ENCODE assay signal across 15 cellular contexts in the genomic region with DNA sequence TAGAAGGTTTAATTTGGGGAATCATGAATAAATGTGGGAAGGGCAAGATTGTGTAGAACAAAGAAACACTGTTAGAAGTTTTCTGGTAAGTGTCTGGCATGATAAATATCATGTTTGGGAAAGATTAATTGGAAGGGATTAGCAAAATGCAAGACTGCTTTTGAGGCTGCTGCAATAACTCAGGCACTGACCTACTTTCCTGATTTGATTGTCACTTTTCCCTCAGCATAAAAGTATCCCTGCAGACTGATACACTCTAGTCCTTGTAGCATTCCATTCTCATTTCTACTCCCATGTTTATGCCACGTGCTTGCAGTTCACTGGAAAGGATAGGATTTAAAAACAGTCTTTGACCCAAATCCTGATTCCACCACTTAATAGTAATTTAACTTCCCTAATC.
"Had no signal": no experiment of that assay in that cellular context is flagged by ENCODE, and none has a peak within 500 bp of the region (broad histone marks: within the 10 kb centered on the region; RNA-seq: fewer than 3 reads in every experiment).

No MANE protein-coding gene starts in this region.

- ATAC-seq: activated T-helper 17 cell treated with anti-CD3 and anti-CD28 coated beads, Interleukin-2, amount 50 U/mL, for 72 hours; naive thymus-derived CD8-positive, alpha-beta T cell; stimulated activated naive CD8-positive, alpha-beta T cell treated with anti-CD3 and anti-CD28 coated beads, Interleukin-15, Interleukin-2, amounts not matched to agents 100 U/mL and 50 U/mL, for 24 hours had no signal

- H3K4me3 ChIP-seq: lung, suprapubic skin, upper lobe of left lung had no signal

- H3K36me3 ChIP-seq: suprapubic skin, upper lobe of left lung had no signal

- H3K9me3 ChIP-seq: suprapubic skin, upper lobe of left lung had no signal

- H3K27me3 ChIP-seq: suprapubic skin, upper lobe of left lung had no signal

- H3K4me1 ChIP-seq: suprapubic skin, upper lobe of left lung had no signal

- DNase-seq: activated B cell treated with CpG ODN at 0.5 μM for 24 hours; activated CD4-positive, alpha-beta T cell treated with anti-CD3 and anti-CD28 coated beads, Interleukin-2, amount 10 ng/mL, durations not matched to agents 24 days and 14 days; activated CD8-positive, alpha-beta memory T cell treated with anti-CD3 and anti-CD28 coated beads for 24 hours; activated naive CD4-positive, alpha-beta T cell treated with anti-CD3 and anti-CD28 coated beads for 36 hours; cortex of kidney; effector CD8-positive, alpha-beta T cell; hippocampal formation; naive thymus-derived CD8-positive, alpha-beta T cell; stimulated activated CD4-positive, alpha-beta T cell treated with anti-CD3 and anti-CD28 coated beads, Interleukin-4, amount 100 ng/mL, for 1 hour; stimulated activated CD8-positive, alpha-beta memory T cell treated with anti-CD3 and anti-CD28 coated beads, Interleukin-4, amount 100 ng/mL, for 48 hours; stimulated activated naive CD8-positive, alpha-beta T cell treated with anti-CD3 and anti-CD28 coated beads, Interleukin-15, Interleukin-2, amounts not matched to agents 100 U/mL and 50 U/mL, for 24 hours; upper lobe of left lung had no signal

- H3K27ac ChIP-seq: upper lobe of left lung had no signal
